1 cellular context compared by ENCODE assay signal in the genomic region with DNA sequence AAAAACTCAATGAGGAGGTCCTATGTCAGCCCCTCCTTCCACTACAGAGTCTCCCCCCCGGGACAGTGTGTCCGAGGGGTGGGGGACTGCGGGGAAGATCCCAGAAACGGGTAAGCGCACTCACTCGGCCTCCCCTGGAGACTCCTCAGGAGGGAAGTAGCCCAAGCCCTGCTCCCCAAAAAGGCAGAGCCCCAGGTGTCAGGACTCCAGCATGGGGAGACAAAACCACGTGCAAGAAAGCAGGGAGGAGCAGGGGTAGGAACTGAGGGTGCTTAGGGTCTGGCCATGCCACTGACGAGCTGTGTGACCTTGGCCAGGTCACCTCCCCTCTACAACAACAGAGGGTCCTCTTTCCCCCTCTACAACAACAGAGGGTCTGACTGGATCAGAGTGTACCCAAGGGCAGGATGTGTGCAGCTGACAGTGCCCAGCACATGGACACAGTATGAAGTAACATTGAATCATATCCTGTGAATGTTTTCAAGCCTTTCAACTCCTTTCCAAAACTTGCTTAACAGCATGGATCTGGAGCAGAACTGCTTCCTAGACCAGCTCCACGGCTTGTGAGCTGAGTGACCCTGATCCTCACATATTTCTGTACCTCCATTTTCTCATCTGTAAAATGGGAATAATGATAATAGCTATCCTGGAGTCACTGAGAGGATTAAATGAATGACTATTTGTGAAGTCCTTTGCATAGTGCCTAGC.
A peak's percentile ranks its signal among the peaks of the same experiment; 100 is the strongest.
TF ChIP-seq lines count a peak whose summit lies in the region.

No MANE protein-coding gene starts in this region.

TF ChIP-seq in IMR-90, 13 proteins besides CTCF, POLR2A, EP300 and RAD21 (continued from another document):
- TF ChIP-seq, protein P1, sequence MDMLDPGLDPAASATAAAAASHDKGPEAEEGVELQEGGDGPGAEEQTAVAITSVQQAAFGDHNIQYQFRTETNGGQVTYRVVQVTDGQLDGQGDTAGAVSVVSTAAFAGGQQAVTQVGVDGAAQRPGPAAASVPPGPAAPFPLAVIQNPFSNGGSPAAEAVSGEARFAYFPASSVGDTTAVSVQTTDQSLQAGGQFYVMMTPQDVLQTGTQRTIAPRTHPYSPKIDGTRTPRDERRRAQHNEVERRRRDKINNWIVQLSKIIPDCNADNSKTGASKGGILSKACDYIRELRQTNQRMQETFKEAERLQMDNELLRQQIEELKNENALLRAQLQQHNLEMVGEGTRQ (IDR thresholded peaks at IDR 0.05; ENCODE audit: low read depth, low read length), result peak; percentile 49; the same call in 1 of the 2 replicates
